In genomic region chr4:113332701-113333100, GRCh38 we compare ENCODE assay signal across 18 cellular contexts.
DNase-seq lines count a peak whose midpoint lies in the region; FAIRE-seq and TF ChIP-seq lines count a peak whose summit lies in the region.
"Had no signal": no experiment of that assay in that cellular context is flagged by ENCODE, and none has a peak within 500 bp of the region (broad histone marks: within the 10 kb centered on the region; RNA-seq: fewer than 3 reads in every experiment).

No MANE protein-coding gene starts in this region.

- in situ Hi-C loops in G401 (cut with HindIII; ENCODE audit: low sequenced_read_pairs): no loop called here

- no peak for FAIRE-seq in GM19239 (lab: Jason Lieb, UNC)
- no peak for FAIRE-seq in D721Med (lab: Jason Lieb, UNC)
- FAIRE-seq: A204.1, GM12878, H54 had no signal

- H3F3A ChIP-seq in Loucy (ENCODE audit: low read depth): no peaks in the 10 kb centered on the region

- peak; percentile 90 for DNase-seq in G401 (ENCODE audit: low spot score)
- peak; percentile 61 for DNase-seq in cerebellum (ENCODE audit: low spot score)
- no peak for DNase-seq in GM19239 (ENCODE audit: insufficient read length, low spot score)
- no peak for DNase-seq in D721Med (ENCODE audit: insufficient read length, low spot score)
- DNase-seq in DMS114 treated with DMSO at 0.1 percent for 48 hours (lab: John Stamatoyannopoulos, UW; ENCODE audit: unreplicated experiment): no peak
- DNase-seq: BE2C; CD4-positive, alpha-beta T cell; CD8-positive, alpha-beta memory T cell; DMS153; DND-41; GDM1; GOT3; HCEC 1CT had no signal

- H4K20me1 ChIP-seq in Loucy (ENCODE audit: insufficient read depth, low read length, poor library complexity, severe bottlenecking): no peaks in the 10 kb centered on the region
- H4K20me1 ChIP-seq: BLaER1 treated with 17β-estradiol and CSF1 and Interleukin-3, amounts not matched to agents 10 nM and 100 nM had no signal

- H3K27me3 ChIP-seq in Loucy (ENCODE audit: insufficient read depth, low read length, poor library complexity, severe bottlenecking): no peaks in the 10 kb centered on the region
- H3K27me3 ChIP-seq: BE2C; BLaER1 treated with 17β-estradiol and CSF1 and Interleukin-3, amounts not matched to agents 10 nM and 100 nM had no signal

- H2AFZ ChIP-seq in Loucy (ENCODE audit: low read length): 0 out of 2 replicates have a peak overlapping the region, but pooled peaks have one; percentile 42

- no peaks in the 10 kb centered on the region for H3K79me2 ChIP-seq in Loucy (ENCODE audit: insufficient read depth, low read length)

- no peak overlapping the region for H3K4me3 ChIP-seq in Loucy (ENCODE audit: low read length, poor library complexity, severe bottlenecking)
- H3K4me3 ChIP-seq: BLaER1 treated with 17β-estradiol and CSF1 and Interleukin-3, amounts not matched to agents 10 nM and 100 nM; GM12878 had no signal

- TF ChIP-seq CTCF in Loucy (conservative IDR thresholded peaks at IDR 0.05; ENCODE audit: low read length): no peak
- TF ChIP-seq CTCF in D721Med (IDR thresholded peaks at IDR 0.05; ENCODE audit: insufficient read depth, missing control alignments): no peak

- H3K9me3 ChIP-seq in Loucy (ENCODE audit: insufficient read depth, low read depth, low read length): no peaks in the 10 kb centered on the region
- H3K9me3 ChIP-seq: BE2C; BLaER1 treated with 17β-estradiol and CSF1 and Interleukin-3, amounts not matched to agents 10 nM and 100 nM had no signal

- no peaks in the 10 kb centered on the region for H3K9me2 ChIP-seq in Loucy (replicated peaks; ENCODE audit: low read depth, low read length)

- no peak overlapping the region for H3K4me2 ChIP-seq in Loucy (ENCODE audit: low read depth, low read length, poor library complexity, severe bottlenecking)
- H3K4me2 ChIP-seq: BLaER1 treated with 17β-estradiol and CSF1 and Interleukin-3, amounts not matched to agents 10 nM and 100 nM had no signal

- H3K9ac ChIP-seq in Loucy (ENCODE audit: low read depth, low read length, poor library complexity, severe bottlenecking): no peak overlapping the region
- H3K9ac ChIP-seq: BLaER1 treated with 17β-estradiol and CSF1 and Interleukin-3, amounts not matched to agents 10 nM and 100 nM had no signal

- peaks cover 3% of the 10 kb centered on the region for H3K4me1 ChIP-seq in Loucy (ENCODE audit: insufficient read depth, low read length, poor library complexity, severe bottlenecking)
- H3K4me1 ChIP-seq: BE2C; BLaER1 treated with 17β-estradiol and CSF1 and Interleukin-3, amounts not matched to agents 10 nM and 100 nM had no signal

- H3K36me3 ChIP-seq in Loucy (ENCODE audit: insufficient read depth, low read length): no peaks in the 10 kb centered on the region
- H3K36me3 ChIP-seq: BLaER1 treated with 17β-estradiol and CSF1 and Interleukin-3, amounts not matched to agents 10 nM and 100 nM had no signal

Comparison
In these comparisons a context has a peak if more than half of its experiments do, and no peak if none do; other contexts are left out.
1. DNase-seq: peak in G401 (single experiment) and cerebellum (single experiment); none in GM19239 (single experiment), D721Med (single experiment) and DMS114 treated with DMSO at 0.1 percent for 48 hours (single experiment).